8 cellular contexts compared by ENCODE assay signal in the genomic region with DNA sequence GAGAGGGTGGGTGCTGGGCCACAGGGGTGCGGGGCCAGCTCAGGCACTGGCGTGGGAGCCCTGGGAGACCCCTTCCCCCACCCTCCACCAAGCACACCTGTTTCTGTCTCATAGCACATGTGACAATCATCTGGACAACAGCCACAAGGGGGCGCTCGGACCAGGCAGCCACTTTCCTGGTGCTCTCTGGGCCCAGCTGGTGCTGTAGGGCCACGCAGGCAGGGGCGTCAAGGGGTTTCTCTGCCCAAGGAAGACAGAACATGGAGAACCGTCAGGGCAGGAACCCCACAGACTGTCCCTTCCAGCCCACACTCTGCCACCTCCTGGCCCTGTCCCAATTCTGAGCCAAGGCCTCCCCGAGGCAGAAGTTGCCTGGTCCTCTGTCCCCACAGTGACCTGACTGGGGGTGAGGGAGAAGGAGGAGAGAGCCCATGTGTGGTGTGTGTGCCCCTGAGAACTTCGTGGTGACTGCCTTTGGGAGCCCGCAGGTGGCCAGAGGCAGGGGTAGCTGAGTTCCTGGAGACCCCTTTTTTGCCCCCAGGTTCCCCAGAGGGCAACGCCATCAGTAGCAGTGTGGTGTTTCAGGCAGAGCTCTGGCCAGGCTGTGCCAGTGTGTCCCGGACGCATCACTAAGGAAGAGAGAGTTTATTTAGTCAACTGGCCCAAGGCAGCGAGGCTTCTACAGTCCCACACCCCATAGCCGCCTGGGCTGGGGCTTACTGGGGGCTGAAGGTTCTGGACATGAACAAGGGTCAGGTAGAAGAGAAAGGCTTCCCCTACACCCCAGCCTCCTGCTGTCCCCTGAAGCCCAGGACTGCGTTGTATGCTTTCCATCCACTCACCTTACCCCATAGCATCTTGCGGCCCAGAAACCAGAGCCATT. TPM values are rescaled to one million over a fixed set of nuclear protein-coding genes. Genes with fewer than 3 reads are reported as not detected.
DNase-seq lines count a peak whose midpoint lies in the region; ATAC-seq and TF ChIP-seq lines count a peak whose summit lies in the region.

No MANE protein-coding gene starts in this region.

- no peaks in the 10 kb centered on the region for H3K27me3 Mint-ChIP-seq in activated CD4-positive, alpha-beta memory T cell treated with anti-CD3 and anti-CD28 coated beads, Interleukin-2, amount 10 ng/mL, durations not matched to agents 7 days and 5 days
- no peaks in the 10 kb centered on the region for H3K27me3 Mint-ChIP-seq in mesothelial cell of epicardium (ENCODE audit: low read depth)

- H3K4me1 Mint-ChIP-seq in activated CD4-positive, alpha-beta memory T cell treated with anti-CD3 and anti-CD28 coated beads, Interleukin-2, amount 10 ng/mL, durations not matched to agents 7 days and 5 days, result peaks cover 20% of the 10 kb centered on the region
- peaks cover 19% of the 10 kb centered on the region for H3K4me1 Mint-ChIP-seq in mesothelial cell of epicardium

- peak; percentile 80 for TF ChIP-seq CTCF in mesothelial cell of epicardium (IDR thresholded peaks at IDR 0.05; ENCODE audit: unreplicated experiment)

- peaks cover 3% of the 10 kb centered on the region for H3K36me3 Mint-ChIP-seq in activated CD4-positive, alpha-beta memory T cell treated with anti-CD3 and anti-CD28 coated beads, Interleukin-2, amount 10 ng/mL, durations not matched to agents 7 days and 5 days (ENCODE audit: low read depth)
- H3K36me3 Mint-ChIP-seq in mesothelial cell of epicardium, result no peaks in the 10 kb centered on the region

- H3K4me3 Mint-ChIP-seq in activated CD4-positive, alpha-beta memory T cell treated with anti-CD3 and anti-CD28 coated beads, Interleukin-2, amount 10 ng/mL, durations not matched to agents 7 days and 5 days, result no peak overlapping the region
- no peak overlapping the region for H3K4me3 Mint-ChIP-seq in mesothelial cell of epicardium

- peak; percentile 28 for ATAC-seq in HG02884 (IDR thresholded peaks at IDR 0.05; ENCODE audit: unreplicated experiment)
- no peak for ATAC-seq in HG03108 (IDR thresholded peaks at IDR 0.05; ENCODE audit: unreplicated experiment)

- CTCF ChIA-PET in activated CD4-positive, alpha-beta memory T cell treated with anti-CD3 and anti-CD28 coated beads, Interleukin-2, amount 10 ng/mL, durations not matched to agents 7 days and 5 days (lab: Charles Lee), result interaction anchor here (0.7 to 3.0 kb wide), 8 partner anchors 9 to 244 kb away, joined by 3 to 28 read pairs (median 3); no protein-coding TSS in a partner anchor

- DNase-seq in ELF-1 (ENCODE audit: low read depth, low spot score) (peak; percentile 82), NCI-H82 treated with DMSO at 0.1 percent for 48 hours (lab: John Stamatoyannopoulos, UW; ENCODE audit: unreplicated experiment) (peak; percentile 62), mesothelial cell of epicardium (ENCODE audit: low spot score in 2 of 2, unreplicated experiment in 2 of 2) (peak in 1 of 2 experiments; percentile 83)
- DNase-seq in activated CD4-positive, alpha-beta memory T cell treated with anti-CD3 and anti-CD28 coated beads, Interleukin-2, amount 10 ng/mL, durations not matched to agents 7 days and 5 days, result peak; percentile 83
- DNase-seq in effector CD4-positive, alpha-beta T cell, result peak; percentile 81
- DNase-seq in stimulated activated CD8-positive, alpha-beta memory T cell treated with anti-CD3 and anti-CD28 coated beads, Interleukin-4, amount 100 ng/mL, for 48 hours, result peak; percentile 94

- POLR2A ChIA-PET in activated CD4-positive, alpha-beta memory T cell treated with anti-CD3 and anti-CD28 coated beads, Interleukin-2, amount 10 ng/mL, durations not matched to agents 7 days and 5 days (lab: Charles Lee), result no interaction called here

- H3K27ac Mint-ChIP-seq in activated CD4-positive, alpha-beta memory T cell treated with anti-CD3 and anti-CD28 coated beads, Interleukin-2, amount 10 ng/mL, durations not matched to agents 7 days and 5 days, result no peak overlapping the region
- H3K27ac Mint-ChIP-seq in mesothelial cell of epicardium, result no peak overlapping the region

- H3K9me3 Mint-ChIP-seq in activated CD4-positive, alpha-beta memory T cell treated with anti-CD3 and anti-CD28 coated beads, Interleukin-2, amount 10 ng/mL, durations not matched to agents 7 days and 5 days, result no peaks in the 10 kb centered on the region
- H3K9me3 Mint-ChIP-seq in mesothelial cell of epicardium, result no peaks in the 10 kb centered on the region

RNA-seq across cellular contexts. Expression of gene SETD6, which starts 3.1 kb away (rescaled TPM):
- total RNA-seq in activated CD4-positive, alpha-beta memory T cell treated with anti-CD3 and anti-CD28 coated beads, Interleukin-2, amount 10 ng/mL, durations not matched to agents 7 days and 5 days, result 1 to 10 TPM; 8.9 to 9.2 TPM
- 27.1 to 29.4 TPM (median 28.9 TPM) in 3 replicates for total RNA-seq in mesothelial cell of epicardium

RNA-seq across cellular contexts. Expression of gene NDRG4, which starts 12.2 kb away (rescaled TPM):
- total RNA-seq in activated CD4-positive, alpha-beta memory T cell treated with anti-CD3 and anti-CD28 coated beads, Interleukin-2, amount 10 ng/mL, durations not matched to agents 7 days and 5 days, result 1 to 10 TPM in 1 of 2 experiments, under 1 TPM in 1; 0.83 to 1.2 TPM
- total RNA-seq in mesothelial cell of epicardium, result 17.3 to 18.6 TPM (median 17.4 TPM) in 3 replicates
